18 cellular contexts compared by ENCODE assay signal in genomic region chr18:36934884-36935283, GRCh38.
A peak's percentile ranks its signal among the peaks of the same experiment; 100 is the strongest.
DNase-seq lines count a peak whose midpoint lies in the region; ATAC-seq and TF ChIP-seq lines count a peak whose summit lies in the region.
"Had no signal": no experiment of that assay in that cellular context is flagged by ENCODE, and none has a peak within 500 bp of the region (broad histone marks: within the 10 kb centered on the region; RNA-seq: fewer than 3 reads in every experiment).

No MANE protein-coding gene starts in this region.

- intact Hi-C loops in Right ventricle myocardium inferior (cut with DNase I): no loop called here

- no peaks in the 10 kb centered on the region for H3K36me3 ChIP-seq in right atrium auricular region

- no peak for TF ChIP-seq CTCF in right atrium auricular region (IDR thresholded peaks at IDR 0.05)
- TF ChIP-seq CTCF in fibroblast of villous mesenchyme (IDR thresholded peaks at IDR 0.05; ENCODE audit: insufficient read depth, low read depth, low read length): no peak

- no peaks in the 10 kb centered on the region for H3K27me3 ChIP-seq in right atrium auricular region

- H3K4me3 ChIP-seq in right atrium auricular region: no peak overlapping the region
- no peak overlapping the region for H3K4me3 ChIP-seq in fibroblast of villous mesenchyme (ENCODE audit: low read depth, low read length)

- H3K9me3 ChIP-seq in right atrium auricular region: peaks cover 0 to 17% of the 10 kb centered on the region in 2 donors

- no peak overlapping the region for H3K27ac ChIP-seq in right atrium auricular region
- H3K27ac ChIP-seq: parathyroid adenoma had no signal

- ATAC-seq in Right ventricle myocardium inferior: peak; percentile 60
- ATAC-seq in HG03280 (IDR thresholded peaks at IDR 0.05; ENCODE audit: unreplicated experiment): no peak
- ATAC-seq: Panc1, T-cell had no signal

- peaks cover 0 to 4% of the 10 kb centered on the region in 2 donors for H3K4me1 ChIP-seq in right atrium auricular region
- H3K4me1 ChIP-seq: parathyroid adenoma had no signal

- DNase-seq in Right ventricle myocardium inferior (ENCODE audit: missing footprints) (no peak), right atrium auricular region (ENCODE audit: low spot score) (no peak), amniotic epithelial cell (ENCODE audit: low read depth) (peak; percentile 54), fibroblast of villous mesenchyme (ENCODE audit: low read depth) (peak; percentile 44), NCI-H82 treated with DMSO at 0.1 percent for 48 hours (lab: John Stamatoyannopoulos, UW; ENCODE audit: unreplicated experiment) (no peak), retina (no peak), NCI-H2107 (lab: John Stamatoyannopoulos, UW) (no peak)
- DNase-seq: activated effector memory CD4-positive, alpha-beta T cell treated with Interleukin-2 at 50 U/mL for 16 hours; endodermal cell; glutamatergic neuron; MM.1S; NCI-H1930; NCI-H69; stimulated activated CD4-positive, alpha-beta T cell treated with anti-CD3 and anti-CD28 coated beads, Interleukin-15, amount 100 ng/mL, for 24 hours; T-cell had no signal

Comparison
In these comparisons a context has a peak if more than half of its experiments do, and no peak if none do; other contexts are left out.
1. DNase-seq: peak in amniotic epithelial cell (single experiment) and fibroblast of villous mesenchyme (single experiment); none in Right ventricle myocardium inferior (single experiment), right atrium auricular region (single experiment), NCI-H82 treated with DMSO at 0.1 percent for 48 hours (single experiment), retina (single experiment) and NCI-H2107 (single experiment).